ENCODE assay signal across 1 cellular context in genomic region chr4:155761916-155762315, GRCh38.
TF ChIP-seq lines count a peak whose summit lies in the region.

No MANE protein-coding gene starts in this region.

TF ChIP-seq in WTC11, 78 proteins besides CTCF, POLR2A, EP300 and RAD21 (continued from another document):
- no peak for TF ChIP-seq ZBTB43 (CRISPR knock-in tag; IDR thresholded peaks at IDR 0.05)
- TF ChIP-seq ELF4 (CRISPR knock-in tag; IDR thresholded peaks at IDR 0.05; ENCODE audit: low read depth) = no peak
- no peak for TF ChIP-seq OVOL2 (CRISPR knock-in tag; IDR thresholded peaks at IDR 0.05; ENCODE audit: borderline replicate concordance)
- TF ChIP-seq GRHL2 (CRISPR knock-in tag; IDR thresholded peaks at IDR 0.05; ENCODE audit: insufficient replicate concordance, severe bottlenecking) = no peak
- no peak for TF ChIP-seq STAT6 (CRISPR knock-in tag; conservative IDR thresholded peaks at IDR 0.05; ENCODE audit: low read depth)
- no peak for TF ChIP-seq RELA (CRISPR knock-in tag; IDR thresholded peaks at IDR 0.05; ENCODE audit: borderline replicate concordance)
- no peak for TF ChIP-seq PRRX2 (CRISPR knock-in tag; IDR thresholded peaks at IDR 0.05)
- TF ChIP-seq ATF1 (CRISPR knock-in tag; IDR thresholded peaks at IDR 0.05) = no peak
- TF ChIP-seq CREB1 (CRISPR knock-in tag; IDR thresholded peaks at IDR 0.05) = no peak
- TF ChIP-seq E2F1 (CRISPR knock-in tag; IDR thresholded peaks at IDR 0.05) = no peak
- no peak for TF ChIP-seq RORB (CRISPR knock-in tag; IDR thresholded peaks at IDR 0.05)
- TF ChIP-seq ZMAT4 (CRISPR knock-in tag; IDR thresholded peaks at IDR 0.05) = no peak
- TF ChIP-seq ZNF671 (CRISPR knock-in tag; IDR thresholded peaks at IDR 0.05) = no peak
- no peak for TF ChIP-seq ESRRA (CRISPR knock-in tag; IDR thresholded peaks at IDR 0.05; ENCODE audit: borderline replicate concordance)
- no peak for TF ChIP-seq MAX (CRISPR knock-in tag; IDR thresholded peaks at IDR 0.05)
- TF ChIP-seq KAT7 (CRISPR knock-in tag; IDR thresholded peaks at IDR 0.05; ENCODE audit: borderline replicate concordance) = no peak
TF ChIP-seq in WTC11: peak in this region for 0.
